Comparison of ENCODE assay signal across 1 cellular context in the genomic region with DNA sequence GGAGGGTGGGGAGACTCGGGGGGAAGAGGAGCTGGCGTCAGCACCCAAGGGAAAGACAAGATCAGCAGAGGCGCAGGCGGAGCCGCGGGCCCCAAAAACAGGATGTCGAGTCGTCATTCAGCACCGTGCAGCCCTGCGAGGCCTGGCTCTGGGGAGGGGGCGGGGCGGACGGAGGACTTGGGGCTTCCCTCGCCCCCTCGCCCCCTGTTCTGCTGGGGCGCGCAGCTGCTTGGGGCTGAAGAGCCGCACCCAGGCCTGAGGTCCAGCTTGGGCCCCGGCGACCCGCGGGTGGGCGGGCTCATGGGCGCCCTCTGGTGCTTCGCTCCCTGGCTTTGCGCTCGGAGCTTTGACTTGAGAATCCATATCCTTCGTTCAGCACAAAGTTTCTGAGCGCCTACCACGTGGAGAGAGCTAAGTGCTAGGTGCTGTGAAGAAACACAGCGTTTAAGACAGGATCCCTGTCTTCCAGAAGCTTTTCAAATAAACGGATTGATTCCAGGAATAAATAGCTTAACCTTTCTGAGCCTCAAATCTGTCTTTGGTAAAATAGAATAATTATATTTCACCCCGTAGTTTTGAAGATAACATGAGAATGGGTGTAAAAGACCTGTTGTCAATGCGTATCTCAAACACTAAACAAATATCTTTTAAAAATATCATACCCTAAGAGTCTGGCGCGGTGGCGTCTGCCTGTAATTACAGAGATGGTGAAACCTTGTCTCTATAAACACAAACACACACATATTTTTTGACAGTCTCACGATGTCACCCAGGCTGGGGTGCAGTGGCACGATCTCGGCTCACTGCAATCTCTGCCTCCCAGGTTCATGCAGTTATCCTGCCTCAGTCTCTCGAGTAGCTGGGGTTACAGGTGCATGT.
TF ChIP-seq lines count a peak whose summit lies in the region.

No MANE protein-coding gene starts in this region.

TF ChIP-seq in GM12878, 131 proteins besides CTCF, POLR2A, EP300 and RAD21 (continued from another document and continues in another):
- TF ChIP-seq KLF5 (IDR thresholded peaks at IDR 0.05; ENCODE audit: partially characterized antibody), result no peak
- no peak for TF ChIP-seq BCL3 (IDR thresholded peaks at IDR 0.05; ENCODE audit: borderline replicate concordance, insufficient read depth, low read depth, low read length, poor library complexity, severe bottlenecking)
- TF ChIP-seq, protein P1, sequence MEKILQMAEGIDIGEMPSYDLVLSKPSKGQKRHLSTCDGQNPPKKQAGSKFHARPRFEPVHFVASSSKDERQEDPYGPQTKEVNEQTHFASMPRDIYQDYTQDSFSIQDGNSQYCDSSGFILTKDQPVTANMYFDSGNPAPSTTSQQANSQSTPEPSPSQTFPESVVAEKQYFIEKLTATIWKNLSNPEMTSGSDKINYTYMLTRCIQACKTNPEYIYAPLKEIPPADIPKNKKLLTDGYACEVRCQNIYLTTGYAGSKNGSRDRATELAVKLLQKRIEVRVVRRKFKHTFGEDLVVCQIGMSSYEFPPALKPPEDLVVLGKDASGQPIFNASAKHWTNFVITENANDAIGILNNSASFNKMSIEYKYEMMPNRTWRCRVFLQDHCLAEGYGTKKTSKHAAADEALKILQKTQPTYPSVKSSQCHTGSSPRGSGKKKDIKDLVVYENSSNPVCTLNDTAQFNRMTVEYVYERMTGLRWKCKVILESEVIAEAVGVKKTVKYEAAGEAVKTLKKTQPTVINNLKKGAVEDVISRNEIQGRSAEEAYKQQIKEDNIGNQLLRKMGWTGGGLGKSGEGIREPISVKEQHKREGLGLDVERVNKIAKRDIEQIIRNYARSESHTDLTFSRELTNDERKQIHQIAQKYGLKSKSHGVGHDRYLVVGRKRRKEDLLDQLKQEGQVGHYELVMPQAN (conservative IDR thresholded peaks at IDR 0.05), result peak; percentile 52; the same call in 1 of the 2 replicates
- TF ChIP-seq STAT3 (IDR thresholded peaks at IDR 0.05; ENCODE audit: low read depth, low read length), result no peak
- peak; percentile 68 for TF ChIP-seq RAD51 (IDR thresholded peaks at IDR 0.05)
- peak; percentile 63 for TF ChIP-seq NR2F1 (conservative IDR thresholded peaks at IDR 0.05)
- no peak for TF ChIP-seq CEBPB (IDR thresholded peaks at IDR 0.05; ENCODE audit: borderline replicate concordance in 1 of 2, low read depth in 2 of 2, low read length in 2 of 2)
- TF ChIP-seq, protein P2, sequence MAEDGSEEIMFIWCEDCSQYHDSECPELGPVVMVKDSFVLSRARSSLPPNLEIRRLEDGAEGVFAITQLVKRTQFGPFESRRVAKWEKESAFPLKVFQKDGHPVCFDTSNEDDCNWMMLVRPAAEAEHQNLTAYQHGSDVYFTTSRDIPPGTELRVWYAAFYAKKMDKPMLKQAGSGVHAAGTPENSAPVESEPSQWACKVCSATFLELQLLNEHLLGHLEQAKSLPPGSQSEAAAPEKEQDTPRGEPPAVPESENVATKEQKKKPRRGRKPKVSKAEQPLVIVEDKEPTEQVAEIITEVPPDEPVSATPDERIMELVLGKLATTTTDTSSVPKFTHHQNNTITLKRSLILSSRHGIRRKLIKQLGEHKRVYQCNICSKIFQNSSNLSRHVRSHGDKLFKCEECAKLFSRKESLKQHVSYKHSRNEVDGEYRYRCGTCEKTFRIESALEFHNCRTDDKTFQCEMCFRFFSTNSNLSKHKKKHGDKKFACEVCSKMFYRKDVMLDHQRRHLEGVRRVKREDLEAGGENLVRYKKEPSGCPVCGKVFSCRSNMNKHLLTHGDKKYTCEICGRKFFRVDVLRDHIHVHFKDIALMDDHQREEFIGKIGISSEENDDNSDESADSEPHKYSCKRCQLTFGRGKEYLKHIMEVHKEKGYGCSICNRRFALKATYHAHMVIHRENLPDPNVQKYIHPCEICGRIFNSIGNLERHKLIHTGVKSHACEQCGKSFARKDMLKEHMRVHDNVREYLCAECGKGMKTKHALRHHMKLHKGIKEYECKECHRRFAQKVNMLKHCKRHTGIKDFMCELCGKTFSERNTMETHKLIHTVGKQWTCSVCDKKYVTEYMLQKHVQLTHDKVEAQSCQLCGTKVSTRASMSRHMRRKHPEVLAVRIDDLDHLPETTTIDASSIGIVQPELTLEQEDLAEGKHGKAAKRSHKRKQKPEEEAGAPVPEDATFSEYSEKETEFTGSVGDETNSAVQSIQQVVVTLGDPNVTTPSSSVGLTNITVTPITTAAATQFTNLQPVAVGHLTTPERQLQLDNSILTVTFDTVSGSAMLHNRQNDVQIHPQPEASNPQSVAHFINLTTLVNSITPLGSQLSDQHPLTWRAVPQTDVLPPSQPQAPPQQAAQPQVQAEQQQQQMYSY (CRISPR knock-in tag; IDR thresholded peaks at IDR 0.05), result no peak
- TF ChIP-seq SIN3A (IDR thresholded peaks at IDR 0.05; ENCODE audit: low read depth, low read length), result peak; percentile 54; the same call in 1 of the 2 replicates
- no peak for TF ChIP-seq EZH2 (IDR thresholded peaks at IDR 0.05; ENCODE audit: borderline replicate concordance, control insufficient read depth, low read depth, low read length)
- no peak for TF ChIP-seq KDM1A (IDR thresholded peaks at IDR 0.05; ENCODE audit: borderline replicate concordance)
- TF ChIP-seq NFYA (IDR thresholded peaks at IDR 0.05; ENCODE audit: borderline replicate concordance, low read depth, low read length), result no peak
- peak; percentile 76; the same call in 1 of the 2 replicates for TF ChIP-seq YY1 (IDR thresholded peaks at IDR 0.05; ENCODE audit: low read depth, low read length)
- no peak for TF ChIP-seq RBBP5 (conservative IDR thresholded peaks at IDR 0.05)
- no peak for TF ChIP-seq NR2C1 (IDR thresholded peaks at IDR 0.05)
- TF ChIP-seq USF2 (IDR thresholded peaks at IDR 0.05; ENCODE audit: borderline replicate concordance, low read depth, low read length), result peak; percentile 23
- TF ChIP-seq SRF (IDR thresholded peaks at IDR 0.05; ENCODE audit: low read depth in 2 of 2, low read length in 2 of 2), result 0 out of 4 replicates have a peak, but pooled peaks of 1 of the 2 experiments have one; percentile 23
- peak; percentile 72; the same call in 1 of the 2 replicates for TF ChIP-seq CBX5 (IDR thresholded peaks at IDR 0.05; ENCODE audit: low read depth)
- TF ChIP-seq SPI1 (IDR thresholded peaks at IDR 0.05; ENCODE audit: borderline replicate concordance, insufficient read depth, low read depth, low read length), result peak; percentile 27; the same call in 1 of the 2 replicates
- TF ChIP-seq, protein P3, sequence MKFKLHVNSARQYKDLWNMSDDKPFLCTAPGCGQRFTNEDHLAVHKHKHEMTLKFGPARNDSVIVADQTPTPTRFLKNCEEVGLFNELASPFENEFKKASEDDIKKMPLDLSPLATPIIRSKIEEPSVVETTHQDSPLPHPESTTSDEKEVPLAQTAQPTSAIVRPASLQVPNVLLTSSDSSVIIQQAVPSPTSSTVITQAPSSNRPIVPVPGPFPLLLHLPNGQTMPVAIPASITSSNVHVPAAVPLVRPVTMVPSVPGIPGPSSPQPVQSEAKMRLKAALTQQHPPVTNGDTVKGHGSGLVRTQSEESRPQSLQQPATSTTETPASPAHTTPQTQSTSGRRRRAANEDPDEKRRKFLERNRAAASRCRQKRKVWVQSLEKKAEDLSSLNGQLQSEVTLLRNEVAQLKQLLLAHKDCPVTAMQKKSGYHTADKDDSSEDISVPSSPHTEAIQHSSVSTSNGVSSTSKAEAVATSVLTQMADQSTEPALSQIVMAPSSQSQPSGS (IDR thresholded peaks at IDR 0.05; ENCODE audit: low read length), result no peak; the same call in 1 of the 2 replicates
- TF ChIP-seq MEF2B (IDR thresholded peaks at IDR 0.05; ENCODE audit: partially characterized antibody, poor library complexity, severe bottlenecking), result peak; percentile 84
- TF ChIP-seq TAF1 (IDR thresholded peaks at IDR 0.05; ENCODE audit: borderline replicate concordance, low read depth, low read length), result peak; percentile 43; the same call in 1 of the 2 replicates
- TF ChIP-seq MTA2 (IDR thresholded peaks at IDR 0.05; ENCODE audit: low read depth), result peak; percentile 41; the same call in 1 of the 2 replicates
- TF ChIP-seq ZBED1 (IDR thresholded peaks at IDR 0.05; ENCODE audit: borderline replicate concordance), result no peak
- no peak for TF ChIP-seq HCFC1 (IDR thresholded peaks at IDR 0.05; ENCODE audit: low read length)
- TF ChIP-seq NFIC (IDR thresholded peaks at IDR 0.05; ENCODE audit: low read depth, low read length), result no peak
- peak; percentile 21; the same call in 1 of the 2 replicates for TF ChIP-seq SMAD5 (IDR thresholded peaks at IDR 0.05; ENCODE audit: low read depth)
- TF ChIP-seq JUND (IDR thresholded peaks at IDR 0.05; ENCODE audit: low read depth, low read length), result no peak
- TF ChIP-seq RELA (IDR thresholded peaks at IDR 0.05; ENCODE audit: borderline replicate concordance, partially characterized antibody), result no peak
- TF ChIP-seq HDGF (IDR thresholded peaks at IDR 0.05), result peak; percentile 95
- peak; percentile 78 for TF ChIP-seq CREB1 (IDR thresholded peaks at IDR 0.05; ENCODE audit: low read depth)
- TF ChIP-seq TBL1XR1 (IDR thresholded peaks at IDR 0.05; ENCODE audit: low read depth, low read length), result no peak
- peak; percentile 61; the same call in 1 of the 2 replicates for TF ChIP-seq LARP7 (IDR thresholded peaks at IDR 0.05)
- peak; percentile 47 for TF ChIP-seq POLR2AphosphoS5 (IDR thresholded peaks at IDR 0.05; ENCODE audit: low read length)
- TF ChIP-seq ZNF24 (IDR thresholded peaks at IDR 0.05), result peak; percentile 91
- TF ChIP-seq STAT1 (conservative IDR thresholded peaks at IDR 0.05), result peak; percentile 86; the same call in 1 of the 2 replicates
- peak; percentile 91; the same call in 1 of the 2 replicates for TF ChIP-seq RCOR1 (conservative IDR thresholded peaks at IDR 0.05; ENCODE audit: low read depth, low read length)
- no peak for TF ChIP-seq KAT2A (conservative IDR thresholded peaks at IDR 0.05; ENCODE audit: control insufficient read depth, low read depth, low read length)
- peak; percentile 95; the same call in 1 of the 2 replicates for TF ChIP-seq GATAD2B (conservative IDR thresholded peaks at IDR 0.05; ENCODE audit: low read depth)
- TF ChIP-seq FOS (IDR thresholded peaks at IDR 0.05; ENCODE audit: borderline replicate concordance, extremely low read depth, insufficient read length), result no peak
- peak in 1 of 2 experiments; percentile 69; a peak in 1 of 4 replicates for TF ChIP-seq BHLHE40 (IDR thresholded peaks at IDR 0.05; ENCODE audit: borderline replicate concordance in 1 of 2, low read depth in 2 of 2, low read length in 1 of 2)
- TF ChIP-seq ESRRA (IDR thresholded peaks at IDR 0.05; ENCODE audit: low read length), result no peak
- TF ChIP-seq PML (IDR thresholded peaks at IDR 0.05; ENCODE audit: low read length), result peak; percentile 66; the same call in 1 of the 2 replicates
- 0 out of 2 replicates have a peak, but pooled peaks have one; percentile 22 for TF ChIP-seq MTA3 (IDR thresholded peaks at IDR 0.05; ENCODE audit: borderline replicate concordance, low read length)
- no peak for TF ChIP-seq SUZ12 (IDR thresholded peaks at IDR 0.05; ENCODE audit: unreplicated experiment)
- no peak; the same call in 1 of the 2 replicates for TF ChIP-seq RUNX3 (IDR thresholded peaks at IDR 0.05; ENCODE audit: low read length)
- 0 out of 2 replicates have a peak, but pooled peaks have one; percentile 61 for TF ChIP-seq TCF3 (IDR thresholded peaks at IDR 0.05; ENCODE audit: borderline replicate concordance, insufficient read depth, low read depth, low read length)
- no peak for TF ChIP-seq SUPT20H (IDR thresholded peaks at IDR 0.05; ENCODE audit: borderline replicate concordance, control insufficient read depth, low read depth, low read length)
- TF ChIP-seq, protein P4, sequence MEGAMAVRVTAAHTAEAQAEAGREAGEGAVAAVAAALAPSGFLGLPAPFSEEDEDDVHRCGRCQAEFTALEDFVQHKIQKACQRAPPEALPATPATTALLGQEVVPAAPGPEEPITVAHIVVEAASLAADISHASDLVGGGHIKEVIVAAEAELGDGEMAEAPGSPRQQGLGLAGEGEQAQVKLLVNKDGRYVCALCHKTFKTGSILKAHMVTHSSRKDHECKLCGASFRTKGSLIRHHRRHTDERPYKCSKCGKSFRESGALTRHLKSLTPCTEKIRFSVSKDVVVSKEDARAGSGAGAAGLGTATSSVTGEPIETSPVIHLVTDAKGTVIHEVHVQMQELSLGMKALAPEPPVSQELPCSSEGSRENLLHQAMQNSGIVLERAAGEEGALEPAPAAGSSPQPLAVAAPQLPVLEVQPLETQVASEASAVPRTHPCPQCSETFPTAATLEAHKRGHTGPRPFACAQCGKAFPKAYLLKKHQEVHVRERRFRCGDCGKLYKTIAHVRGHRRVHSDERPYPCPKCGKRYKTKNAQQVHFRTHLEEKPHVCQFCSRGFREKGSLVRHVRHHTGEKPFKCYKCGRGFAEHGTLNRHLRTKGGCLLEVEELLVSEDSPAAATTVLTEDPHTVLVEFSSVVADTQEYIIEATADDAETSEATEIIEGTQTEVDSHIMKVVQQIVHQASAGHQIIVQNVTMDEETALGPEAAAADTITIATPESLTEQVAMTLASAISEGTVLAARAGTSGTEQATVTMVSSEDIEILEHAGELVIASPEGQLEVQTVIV (IDR thresholded peaks at IDR 0.05; ENCODE audit: borderline replicate concordance, partially characterized antibody), result no peak
- peak; percentile 38; the same call in 1 of the 2 replicates for TF ChIP-seq CREM (IDR thresholded peaks at IDR 0.05; ENCODE audit: low read depth)
- TF ChIP-seq, protein P5, sequence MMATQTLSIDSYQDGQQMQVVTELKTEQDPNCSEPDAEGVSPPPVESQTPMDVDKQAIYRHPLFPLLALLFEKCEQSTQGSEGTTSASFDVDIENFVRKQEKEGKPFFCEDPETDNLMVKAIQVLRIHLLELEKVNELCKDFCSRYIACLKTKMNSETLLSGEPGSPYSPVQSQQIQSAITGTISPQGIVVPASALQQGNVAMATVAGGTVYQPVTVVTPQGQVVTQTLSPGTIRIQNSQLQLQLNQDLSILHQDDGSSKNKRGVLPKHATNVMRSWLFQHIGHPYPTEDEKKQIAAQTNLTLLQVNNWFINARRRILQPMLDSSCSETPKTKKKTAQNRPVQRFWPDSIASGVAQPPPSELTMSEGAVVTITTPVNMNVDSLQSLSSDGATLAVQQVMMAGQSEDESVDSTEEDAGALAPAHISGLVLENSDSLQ (IDR thresholded peaks at IDR 0.05), result no peak
- no peak for TF ChIP-seq SMAD1 (IDR thresholded peaks at IDR 0.05; ENCODE audit: low read depth, partially characterized antibody)
- no peak for TF ChIP-seq NR2C2 (IDR thresholded peaks at IDR 0.05; ENCODE audit: borderline replicate concordance, control insufficient read depth, insufficient read length, low read depth)
